13 cellular contexts compared by ENCODE assay signal in the genomic region with DNA sequence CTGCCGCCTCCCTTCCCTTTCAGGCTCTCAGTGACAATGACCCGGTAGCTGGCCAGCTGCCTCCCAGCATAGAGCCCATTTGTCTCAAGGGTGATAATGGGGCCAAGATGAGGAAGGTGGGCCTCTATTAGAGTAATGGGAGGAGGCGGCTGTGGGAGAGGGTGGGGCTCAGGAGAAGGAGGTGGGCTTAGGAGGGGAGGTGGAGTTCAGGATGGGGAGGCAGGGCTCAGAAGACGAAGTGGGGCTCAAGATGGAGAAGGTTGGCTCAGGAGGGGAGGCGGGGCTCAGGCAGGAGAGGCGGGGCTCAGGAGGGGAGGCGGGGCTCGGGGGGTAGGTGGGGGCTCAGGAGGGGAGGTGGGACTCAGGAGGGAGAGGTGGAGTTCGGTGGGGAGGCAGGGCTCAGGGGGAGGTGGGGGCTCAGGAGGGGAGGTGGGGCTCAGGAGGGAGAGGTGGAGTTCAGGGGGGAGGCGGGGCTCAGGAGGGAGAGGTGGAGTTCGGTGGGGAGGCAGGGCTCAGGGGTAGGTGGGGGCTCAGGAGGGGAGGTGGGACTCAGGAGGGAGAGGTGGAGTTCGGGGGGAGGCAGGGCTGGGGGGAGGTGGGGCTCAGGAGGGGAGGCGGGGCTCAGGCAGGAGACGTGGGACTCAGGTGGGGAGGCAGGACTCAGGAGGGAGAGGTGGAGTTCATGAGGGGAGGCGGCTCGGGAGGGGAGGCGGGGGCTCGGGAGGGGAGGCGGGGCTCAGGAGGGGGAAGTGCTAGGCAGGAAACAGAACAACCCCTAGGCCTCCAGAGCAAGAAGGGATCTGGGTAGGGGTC. TPM values are rescaled to one million over a fixed set of nuclear protein-coding genes. Genes with fewer than 3 reads are reported as not detected.
DNase-seq lines count a peak whose midpoint lies in the region; ATAC-seq lines count a peak whose summit lies in the region.
"Had no signal": no experiment of that assay in that cellular context is flagged by ENCODE, and none has a peak within 500 bp of the region (broad histone marks: within the 10 kb centered on the region; RNA-seq: fewer than 3 reads in every experiment).

No MANE protein-coding gene starts in this region.

- peaks cover 13% of the 10 kb centered on the region for H3K27me3 ChIP-seq in HUES48 (ENCODE audit: control insufficient read depth, insufficient read depth, low read length)
- H3K27me3 ChIP-seq: dorsolateral prefrontal cortex had no signal

- CTCF ChIA-PET in activated CD8-positive, alpha-beta memory T cell treated with anti-CD3 and anti-CD28 coated beads, Interleukin-2, amount 10 ng/mL, durations not matched to agents 7 days and 5 days (lab: Charles Lee): no interaction called here

- no peaks in the 10 kb centered on the region for H3K36me3 ChIP-seq in HUES48 (ENCODE audit: control insufficient read depth, insufficient read depth, low read length)
- H3K36me3 ChIP-seq: gastroesophageal sphincter had no signal

- peaks cover 26% of the 10 kb centered on the region for H3K4me1 ChIP-seq in HUES48 (ENCODE audit: control insufficient read depth, insufficient read depth, low read length)

- peaks cover 2% of the 10 kb centered on the region for H3K36me3 Mint-ChIP-seq in activated CD8-positive, alpha-beta memory T cell treated with anti-CD3 and anti-CD28 coated beads, Interleukin-2, amount 10 ng/mL, durations not matched to agents 7 days and 5 days
- H3K36me3 Mint-ChIP-seq: activated naive CD8-positive, alpha-beta T cell treated with anti-CD3 and anti-CD28 coated beads, Interleukin-2, amount 10 ng/mL, durations not matched to agents 7 days and 5 days had no signal

- ATAC-seq in activated CD8-positive, alpha-beta memory T cell treated with anti-CD3 and anti-CD28 coated beads, Interleukin-2, amount 10 ng/mL, durations not matched to agents 7 days and 5 days: no peak
- ATAC-seq: gastroesophageal sphincter had no signal

- no peak overlapping the region for H3K27ac Mint-ChIP-seq in activated CD8-positive, alpha-beta memory T cell treated with anti-CD3 and anti-CD28 coated beads, Interleukin-2, amount 10 ng/mL, durations not matched to agents 7 days and 5 days
- H3K27ac Mint-ChIP-seq: activated naive CD8-positive, alpha-beta T cell treated with anti-CD3 and anti-CD28 coated beads, Interleukin-2, amount 10 ng/mL, durations not matched to agents 7 days and 5 days; B cell had no signal

- no peak overlapping the region for H3K9ac ChIP-seq in HUES48 (ENCODE audit: low read depth, low read length)

- H3K9me3 Mint-ChIP-seq in activated CD8-positive, alpha-beta memory T cell treated with anti-CD3 and anti-CD28 coated beads, Interleukin-2, amount 10 ng/mL, durations not matched to agents 7 days and 5 days (ENCODE audit: low read depth): peaks cover 2% of the 10 kb centered on the region
- H3K9me3 Mint-ChIP-seq: activated naive CD8-positive, alpha-beta T cell treated with anti-CD3 and anti-CD28 coated beads, Interleukin-2, amount 10 ng/mL, durations not matched to agents 7 days and 5 days had no signal

- H3K27ac ChIP-seq in HUES48 (ENCODE audit: low read depth, low read length): no peak overlapping the region
- H3K27ac ChIP-seq: gastroesophageal sphincter had no signal

- peaks cover 5% of the 10 kb centered on the region for H3K4me1 Mint-ChIP-seq in activated CD8-positive, alpha-beta memory T cell treated with anti-CD3 and anti-CD28 coated beads, Interleukin-2, amount 10 ng/mL, durations not matched to agents 7 days and 5 days

- H3K27me3 Mint-ChIP-seq in activated CD8-positive, alpha-beta memory T cell treated with anti-CD3 and anti-CD28 coated beads, Interleukin-2, amount 10 ng/mL, durations not matched to agents 7 days and 5 days: peaks cover 3% of the 10 kb centered on the region

- H3K9me3 ChIP-seq in HUES48 (ENCODE audit: control insufficient read depth, insufficient read depth, low read length): no peaks in the 10 kb centered on the region
- H3K9me3 ChIP-seq: gastroesophageal sphincter had no signal

- H3K4me3 Mint-ChIP-seq in activated CD8-positive, alpha-beta memory T cell treated with anti-CD3 and anti-CD28 coated beads, Interleukin-2, amount 10 ng/mL, durations not matched to agents 7 days and 5 days: no peak overlapping the region
- H3K4me3 Mint-ChIP-seq: activated naive CD8-positive, alpha-beta T cell treated with anti-CD3 and anti-CD28 coated beads, Interleukin-2, amount 10 ng/mL, durations not matched to agents 7 days and 5 days; B cell had no signal

- peak overlapping the region; percentile 33; the same call in 1 of the 2 replicates for H3K4me3 ChIP-seq in HUES48 (ENCODE audit: low read depth, low read length)
- H3K4me3 ChIP-seq: gastroesophageal sphincter had no signal

- DNase-seq in CMK (ENCODE audit: low read depth) (peak; percentile 50), NCI-H526 (lab: John Stamatoyannopoulos, UW) (peak; percentile 56 to 84), iPS DF 19.7 (ENCODE audit: low read depth, low spot score) (peak; percentile 67), kidney glomerular epithelial cell (lab: John Stamatoyannopoulos, UW) (no peak), SW 1271 (lab: John Stamatoyannopoulos, UW) (no peak), HPDE6-E6E7 (ENCODE audit: extremely low spot score) (no peak)
- DNase-seq in activated CD8-positive, alpha-beta memory T cell treated with anti-CD3 and anti-CD28 coated beads, Interleukin-2, amount 10 ng/mL, durations not matched to agents 7 days and 5 days: no peak
- DNase-seq: activated naive CD8-positive, alpha-beta T cell treated with anti-CD3 and anti-CD28 coated beads, Interleukin-2, amount 10 ng/mL, durations not matched to agents 7 days and 5 days; dorsolateral prefrontal cortex; posterior cingulate gyrus had no signal

RNA-seq across cellular contexts. Expression of a gene that starts 36.8 kb away (rescaled TPM):
- total RNA-seq in activated CD8-positive, alpha-beta memory T cell treated with anti-CD3 and anti-CD28 coated beads, Interleukin-2, amount 10 ng/mL, durations not matched to agents 7 days and 5 days: 1 to 10 TPM; 2.0 to 2.2 TPM

Comparison
In these comparisons a context has a peak if more than half of its experiments do, and no peak if none do; other contexts are left out.
1. DNase-seq: peak in CMK (single experiment), NCI-H526 (2 of 2) and iPS DF 19.7 (single experiment); none in activated CD8-positive, alpha-beta memory T cell treated with anti-CD3 and anti-CD28 coated beads, Interleukin-2, amount 10 ng/mL, durations not matched to agents 7 days and 5 days (single experiment), kidney glomerular epithelial cell (single experiment), SW 1271 (0 of 2) and HPDE6-E6E7 (single experiment).